ENCODE assay signal across 1 cellular context in genomic region chr6:154343473-154344308, GRCh38.
A peak's percentile ranks its signal among the peaks of the same experiment; 100 is the strongest.
TF ChIP-seq lines count a peak whose summit lies in the region.

No MANE protein-coding gene starts in this region.

TF ChIP-seq in K562, 482 proteins besides CTCF, POLR2A, EP300 and RAD21 (continued from another document):
- 0 out of 2 replicates have a peak, but pooled peaks have one; percentile 11 for TF ChIP-seq SMC3 (conservative IDR thresholded peaks at IDR 0.05; ENCODE audit: insufficient read depth, low read depth, low read length)
- peak; percentile 39; the same call in 1 of the 2 replicates for TF ChIP-seq E2F1 (CRISPR knock-in tag; IDR thresholded peaks at IDR 0.05)
- no peak for TF ChIP-seq CBX5 (IDR thresholded peaks at IDR 0.05; ENCODE audit: borderline replicate concordance, low read depth)
- no peak for TF ChIP-seq ZNF507 (tag; conservative IDR thresholded peaks at IDR 0.05)
- peak; percentile 31 to 49; a peak in 2 of 4 replicates for TF ChIP-seq MNT (conservative IDR thresholded peaks at IDR 0.05)
- TF ChIP-seq CREB1 (IDR thresholded peaks at IDR 0.05) = no peak
- 0 out of 2 replicates have a peak, but pooled peaks have one; percentile 26 for TF ChIP-seq CREB1 (CRISPR knock-in tag; IDR thresholded peaks at IDR 0.05)
- peak; percentile 35 to 53 for TF ChIP-seq E2F6 (IDR thresholded peaks at IDR 0.05; ENCODE audit: borderline replicate concordance in 1 of 2, extremely low read depth in 1 of 2, insufficient read depth in 1 of 2, insufficient read length in 1 of 2, low read depth in 1 of 2, low read length in 1 of 2, poor library complexity in 1 of 2, severe bottlenecking in 1 of 2)
- TF ChIP-seq PKNOX1 (IDR thresholded peaks at IDR 0.05) = peak; percentile 97
